ENCODE assay signal across 27 cellular contexts in the genomic region with DNA sequence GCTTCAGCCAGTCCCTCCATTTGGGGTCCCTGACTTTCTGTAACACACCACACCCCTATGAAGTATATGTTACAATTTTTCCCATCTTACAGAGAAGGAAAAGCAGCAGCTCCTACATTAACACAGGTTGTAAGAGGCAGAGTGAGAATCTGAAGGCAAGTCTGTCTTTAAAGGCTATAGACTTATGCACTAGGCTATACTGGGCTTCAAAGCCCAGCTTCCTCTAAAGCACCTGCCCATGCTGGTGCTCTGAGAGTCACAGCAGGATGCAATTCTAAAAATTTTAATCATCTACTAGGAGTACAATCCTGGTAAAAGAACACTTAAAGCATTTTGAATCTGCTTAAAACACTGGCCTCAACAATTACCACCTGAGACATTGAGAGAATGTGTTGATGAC.
"Had no signal": no experiment of that assay in that cellular context is flagged by ENCODE, and none has a peak within 500 bp of the region (broad histone marks: within the 10 kb centered on the region; RNA-seq: fewer than 3 reads in every experiment).

No MANE protein-coding gene starts in this region.

- H3K9me3 Mint-ChIP-seq: nephron; neural progenitor cell; stimulated activated effector memory CD8-positive, alpha-beta T cell treated with anti-CD3 and anti-CD28 coated beads, Interleukin-12 subunit alpha, Interleukin-12 subunit beta, amount 100 ng/mL, for 72 hours; stimulated activated naive B cell treated with anti-CD40 and anti-IgM and Interleukin-4, amounts not matched to agents 10 μg/mL and 1 μg/mL and 100 μg/mL, for 72 hours; stimulated activated naive CD8-positive, alpha-beta T cell treated with anti-CD3 and anti-CD28 coated beads, Interleukin-15, Interleukin-2, amounts not matched to agents 100 ng/mL and 50 ng/mL, for 24 hours had no signal

- H3K4me2 ChIP-seq: neural progenitor cell had no signal

- H3K27me3 Mint-ChIP-seq: progenitor cell of endocrine pancreas; stimulated activated naive B cell treated with anti-CD40 and anti-IgM and Interleukin-4, amounts not matched to agents 10 μg/mL and 1 μg/mL and 100 μg/mL, for 72 hours; stimulated activated naive CD8-positive, alpha-beta T cell treated with anti-CD3 and anti-CD28 coated beads, Interleukin-15, Interleukin-2, amounts not matched to agents 100 ng/mL and 50 ng/mL, for 24 hours had no signal

- H3K27ac Mint-ChIP-seq: nephron; neural progenitor cell; progenitor cell of endocrine pancreas; stimulated activated effector memory CD8-positive, alpha-beta T cell treated with anti-CD3 and anti-CD28 coated beads, Interleukin-12 subunit alpha, Interleukin-12 subunit beta, amount 100 ng/mL, for 72 hours; stimulated activated naive B cell treated with anti-CD40 and anti-IgM and Interleukin-4, amounts not matched to agents 10 μg/mL and 1 μg/mL and 100 μg/mL, for 72 hours; stimulated activated naive CD8-positive, alpha-beta T cell treated with anti-CD3 and anti-CD28 coated beads, Interleukin-15, Interleukin-2, amounts not matched to agents 100 ng/mL and 50 ng/mL, for 24 hours had no signal

- H3K4me3 Mint-ChIP-seq: nephron; neural progenitor cell; stimulated activated effector memory CD8-positive, alpha-beta T cell treated with anti-CD3 and anti-CD28 coated beads, Interleukin-12 subunit alpha, Interleukin-12 subunit beta, amount 100 ng/mL, for 72 hours; stimulated activated naive B cell treated with anti-CD40 and anti-IgM and Interleukin-4, amounts not matched to agents 10 μg/mL and 1 μg/mL and 100 μg/mL, for 72 hours; stimulated activated naive CD8-positive, alpha-beta T cell treated with anti-CD3 and anti-CD28 coated beads, Interleukin-15, Interleukin-2, amounts not matched to agents 100 ng/mL and 50 ng/mL, for 24 hours had no signal

- H3K27me3 ChIP-seq: neural progenitor cell, ovary, right lobe of liver, sigmoid colon, stomach, thyroid gland, tibial nerve, upper lobe of left lung, vagina had no signal

- ATAC-seq: psoas muscle; right cardiac atrium; right lobe of liver; stimulated activated effector memory CD8-positive, alpha-beta T cell treated with anti-CD3 and anti-CD28 coated beads, Interleukin-12 subunit alpha, Interleukin-12 subunit beta, amount 100 ng/mL, for 72 hours; stimulated activated naive B cell treated with anti-CD40 and anti-IgM and Interleukin-4, amounts not matched to agents 10 μg/mL and 1 μg/mL and 100 μg/mL, for 72 hours had no signal

- H3K4me1 ChIP-seq: neural progenitor cell, parathyroid adenoma, psoas muscle, right lobe of liver, sigmoid colon, stomach, thyroid gland, tibial nerve, upper lobe of left lung, vagina had no signal

- H3K36me3 ChIP-seq: neural progenitor cell, ovary, right lobe of liver, sigmoid colon, stomach, thoracic aorta, thyroid gland, tibial nerve, upper lobe of left lung, vagina had no signal

- H3K4me1 Mint-ChIP-seq: nephron; neural progenitor cell; stimulated activated effector memory CD8-positive, alpha-beta T cell treated with anti-CD3 and anti-CD28 coated beads, Interleukin-12 subunit alpha, Interleukin-12 subunit beta, amount 100 ng/mL, for 72 hours; stimulated activated naive B cell treated with anti-CD40 and anti-IgM and Interleukin-4, amounts not matched to agents 10 μg/mL and 1 μg/mL and 100 μg/mL, for 72 hours had no signal

- H3K79me2 ChIP-seq: parathyroid adenoma had no signal

- H3K36me3 Mint-ChIP-seq: neural progenitor cell; stimulated activated effector memory CD8-positive, alpha-beta T cell treated with anti-CD3 and anti-CD28 coated beads, Interleukin-12 subunit alpha, Interleukin-12 subunit beta, amount 100 ng/mL, for 72 hours; stimulated activated naive B cell treated with anti-CD40 and anti-IgM and Interleukin-4, amounts not matched to agents 10 μg/mL and 1 μg/mL and 100 μg/mL, for 72 hours had no signal

- DNase-seq: occipital lobe; ovary; posterior cingulate gyrus; psoas muscle; right cardiac atrium; right lobe of liver; sigmoid colon; small intestine; stimulated activated CD4-positive, alpha-beta T cell treated with anti-CD3 and anti-CD28 coated beads, Interleukin-15, amount 100 ng/mL, for 24 hours; stimulated activated CD4-positive, alpha-beta T cell treated with anti-CD3 and anti-CD28 coated beads, Interleukin-2, amount 100 ng/mL, for 24 hours; stimulated activated CD4-positive, alpha-beta T cell treated with anti-CD3 and anti-CD28 coated beads, Interleukin-2, amount 100 ng/mL, for 48 hours; stimulated activated CD4-positive, alpha-beta T cell treated with anti-CD3 and anti-CD28 coated beads, Interleukin-4, amount 100 ng/mL, for 24 hours; stimulated activated naive B cell treated with anti-CD40 and anti-IgM and Interleukin-4, amounts not matched to agents 10 μg/mL and 1 μg/mL and 100 μg/mL, for 72 hours; stimulated activated naive CD4-positive, alpha-beta T cell treated with Interleukin-2 at 50 U/mL for 16 hours; stomach; thyroid gland; trophoblast cell; upper lobe of left lung had no signal

- H3K9me3 ChIP-seq: ovary, psoas muscle, right lobe of liver, sigmoid colon, stomach, thoracic aorta, thyroid gland, tibial nerve, upper lobe of left lung, vagina had no signal

- H3K4me3 ChIP-seq: neural progenitor cell, ovary, psoas muscle, right lobe of liver, sigmoid colon, stomach, thoracic aorta, thyroid gland, tibial nerve, upper lobe of left lung, vagina had no signal

- H2AFZ ChIP-seq: neural progenitor cell, parathyroid adenoma had no signal

- H3K27ac ChIP-seq: neural progenitor cell, ovary, parathyroid adenoma, psoas muscle, right lobe of liver, sigmoid colon, stomach, thoracic aorta, thyroid gland, tibial nerve, upper lobe of left lung, vagina had no signal
